25 cellular contexts compared by ENCODE assay signal in the genomic region with DNA sequence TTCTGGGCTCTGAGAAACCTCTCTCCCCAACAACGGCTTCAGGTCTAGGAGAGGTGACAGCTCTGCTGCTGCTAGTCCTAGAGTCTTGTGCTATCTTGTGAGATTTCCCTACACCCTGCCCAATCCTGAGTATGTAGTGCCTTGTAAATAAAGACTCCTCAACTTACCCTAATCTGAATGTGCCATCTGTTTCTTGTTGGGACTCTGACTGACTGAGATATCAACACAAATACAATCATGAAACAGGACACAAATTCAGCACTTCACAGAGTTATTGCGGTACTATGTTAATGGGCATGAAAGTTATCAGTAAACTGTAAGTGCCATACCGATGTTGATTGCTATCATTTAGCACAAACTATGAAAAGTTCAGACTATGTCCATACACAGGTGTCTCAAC.
"Had no signal": no experiment of that assay in that cellular context is flagged by ENCODE, and none has a peak within 500 bp of the region (broad histone marks: within the 10 kb centered on the region; RNA-seq: fewer than 3 reads in every experiment).

No MANE protein-coding gene starts in this region.

- FAIRE-seq: small intestine, urothelium cell line had no signal

- H3K4me1 ChIP-seq: neural progenitor cell, parathyroid adenoma, psoas muscle, right lobe of liver, sigmoid colon, stomach, thyroid gland, tibial nerve, upper lobe of left lung, vagina had no signal

- H3K9ac ChIP-seq: neural progenitor cell, parathyroid adenoma had no signal

- H3K27me3 ChIP-seq: neural progenitor cell, ovary, sigmoid colon, stomach, thyroid gland, tibial nerve, upper lobe of left lung, vagina had no signal

- H3K27ac ChIP-seq: neural progenitor cell, ovary, parathyroid adenoma, psoas muscle, right lobe of liver, sigmoid colon, stomach, thoracic aorta, thyroid gland, tibial nerve, upper lobe of left lung, vagina had no signal

- H3K36me3 ChIP-seq: neural progenitor cell, ovary, right lobe of liver, sigmoid colon, stomach, thoracic aorta, thyroid gland, tibial nerve, upper lobe of left lung, vagina had no signal

- H3K79me2 ChIP-seq: parathyroid adenoma had no signal

- H3K4me2 ChIP-seq: neural progenitor cell had no signal

- H2AFZ ChIP-seq: neural progenitor cell, parathyroid adenoma had no signal

- ATAC-seq: psoas muscle; right cardiac atrium; right lobe of liver; stimulated activated effector memory CD8-positive, alpha-beta T cell treated with anti-CD3 and anti-CD28 coated beads, Interleukin-12 subunit alpha, Interleukin-12 subunit beta, amount 100 ng/mL, for 72 hours; stimulated activated naive B cell treated with anti-CD40 and anti-IgM and Interleukin-4, amounts not matched to agents 10 μg/mL and 1 μg/mL and 100 μg/mL, for 72 hours had no signal

- H3K9me3 ChIP-seq: ovary, psoas muscle, right lobe of liver, sigmoid colon, stomach, thoracic aorta, thyroid gland, tibial nerve, upper lobe of left lung, vagina had no signal

- DNase-seq: occipital lobe; ovary; posterior cingulate gyrus; psoas muscle; right cardiac atrium; right lobe of liver; sigmoid colon; small intestine; stimulated activated CD4-positive, alpha-beta T cell treated with anti-CD3 and anti-CD28 coated beads, Interleukin-15, amount 100 ng/mL, for 24 hours; stimulated activated CD4-positive, alpha-beta T cell treated with anti-CD3 and anti-CD28 coated beads, Interleukin-2, amount 100 ng/mL, for 24 hours; stimulated activated CD4-positive, alpha-beta T cell treated with anti-CD3 and anti-CD28 coated beads, Interleukin-2, amount 100 ng/mL, for 48 hours; stimulated activated CD4-positive, alpha-beta T cell treated with anti-CD3 and anti-CD28 coated beads, Interleukin-4, amount 100 ng/mL, for 24 hours; stimulated activated naive B cell treated with anti-CD40 and anti-IgM and Interleukin-4, amounts not matched to agents 10 μg/mL and 1 μg/mL and 100 μg/mL, for 72 hours; stimulated activated naive CD4-positive, alpha-beta T cell treated with Interleukin-2 at 50 U/mL for 16 hours; stomach; thyroid gland; trophoblast cell; upper lobe of left lung had no signal

- H3K4me3 ChIP-seq: neural progenitor cell, ovary, psoas muscle, right lobe of liver, sigmoid colon, stomach, thoracic aorta, thyroid gland, tibial nerve, upper lobe of left lung, vagina had no signal
